ENCODE assay signal across 20 cellular contexts in genomic region chr14:62662811-62663477, GRCh38.
DNase-seq lines count a peak whose midpoint lies in the region; ATAC-seq and TF ChIP-seq lines count a peak whose summit lies in the region.
"Had no signal": no experiment of that assay in that cellular context is flagged by ENCODE, and none has a peak within 500 bp of the region (broad histone marks: within the 10 kb centered on the region; RNA-seq: fewer than 3 reads in every experiment).

No MANE protein-coding gene starts in this region.

- DNase-seq in cardiac muscle cell (ENCODE audit: low read depth in 1 of 2, low spot score in 1 of 2): peak; percentile 32 to 50
- DNase-seq in Right ventricle myocardium superior: no peak
- DNase-seq in adipocyte (ENCODE audit: low read depth): peak; percentile 15
- DNase-seq in islet precursor cell: peak; percentile 65
- DNase-seq in T-helper 1 cell: no peak
- DNase-seq in T-helper 2 cell: no peak
- DNase-seq in breast epithelium (ENCODE audit: low spot score in 2 of 2): no peak
- DNase-seq: activated CD4-positive, alpha-beta T cell treated with anti-CD3 and anti-CD28 coated beads for 48 hours; activated naive CD8-positive, alpha-beta T cell treated with anti-CD3 and anti-CD28 coated beads, Interleukin-2, amount 50 U/mL, for 24 hours; central memory CD4-positive, alpha-beta T cell; naive B cell; NCI-H1930; NCI-H526 treated with DMSO at 0.1 percent for 48 hours; PC-3; stimulated activated CD4-positive, alpha-beta T cell treated with anti-CD3 and anti-CD28 coated beads, Interleukin-4, amount 100 ng/mL, for 24 hours; substantia nigra had no signal

- H3K27me3 ChIP-seq in cardiac muscle cell (no peaks in the 10 kb centered on the region), adipocyte (replicated peaks; ENCODE audit: control insufficient read depth, insufficient read depth, low read length) (no peaks in the 10 kb centered on the region), breast epithelium (no peaks in the 10 kb centered on the region)
- H3K27me3 ChIP-seq: BLaER1 treated with 17β-estradiol and CSF1 and Interleukin-3, amounts not matched to agents 10 nM and 100 nM had no signal

- H3K4me3 ChIP-seq in cardiac muscle cell (no peak overlapping the region), adipocyte (ENCODE audit: low read length) (no peak overlapping the region), breast epithelium (no peak overlapping the region)
- H3K4me3 ChIP-seq: BLaER1 treated with 17β-estradiol and CSF1 and Interleukin-3, amounts not matched to agents 10 nM and 100 nM; lung had no signal

- H3K36me3 ChIP-seq in cardiac muscle cell (no peaks in the 10 kb centered on the region), adipocyte (ENCODE audit: control insufficient read depth, insufficient read depth, low read length, severe bottlenecking) (no peaks in the 10 kb centered on the region), breast epithelium (no peaks in the 10 kb centered on the region)
- H3K36me3 ChIP-seq: BLaER1 treated with 17β-estradiol and CSF1 and Interleukin-3, amounts not matched to agents 10 nM and 100 nM had no signal

- H3K9me3 ChIP-seq in cardiac muscle cell (ENCODE audit: low read depth) (no peaks in the 10 kb centered on the region), adipocyte (ENCODE audit: control insufficient read depth, low read length) (peaks cover 3% of the 10 kb centered on the region), breast epithelium (no peaks in the 10 kb centered on the region)

- no peak overlapping the region for H3K9ac ChIP-seq in adipocyte (ENCODE audit: low read length)
- H3K9ac ChIP-seq: BLaER1 treated with 17β-estradiol and CSF1 and Interleukin-3, amounts not matched to agents 10 nM and 100 nM; parathyroid adenoma had no signal

- intact Hi-C loops in Right ventricle myocardium superior (cut with DNase I): no loop called here
- intact Hi-C loops in breast epithelium (cut with DNase I; ENCODE audit: low total_unique reads): no loop called here

- H3K27ac ChIP-seq in cardiac muscle cell (peak overlapping the region; percentile 63), breast epithelium (no peak overlapping the region)
- H3K27ac ChIP-seq: BLaER1 treated with 17β-estradiol and CSF1 and Interleukin-3, amounts not matched to agents 10 nM and 100 nM; parathyroid adenoma had no signal

- H3K4me1 ChIP-seq in cardiac muscle cell (ENCODE audit: low read depth) (peaks cover 27% of the 10 kb centered on the region), adipocyte (ENCODE audit: control insufficient read depth, insufficient read depth, low read length) (no peaks in the 10 kb centered on the region), breast epithelium (no peaks in the 10 kb centered on the region)
- H3K4me1 ChIP-seq: parathyroid adenoma had no signal

- TF ChIP-seq CTCF in cardiac muscle cell (IDR thresholded peaks at IDR 0.05; ENCODE audit: low read depth, low read length) (no peak), breast epithelium (IDR thresholded peaks at IDR 0.05) (no peak)

- no peak for TF ChIP-seq POLR2A in breast epithelium (IDR thresholded peaks at IDR 0.05)

- ATAC-seq in Right ventricle myocardium superior (ENCODE audit: poor library complexity) (no peak), HG02870 (IDR thresholded peaks at IDR 0.05; ENCODE audit: unreplicated experiment) (no peak)
- ATAC-seq: activated naive CD8-positive, alpha-beta T cell treated with anti-CD3 and anti-CD28 coated beads, Interleukin-2, amount 50 U/mL, for 24 hours; PC-3 had no signal

Comparison
In these comparisons a context has a peak if more than half of its experiments do, and no peak if none do; other contexts are left out.
1. DNase-seq: peak in cardiac muscle cell (2 of 2), adipocyte (single experiment) and islet precursor cell (single experiment); none in Right ventricle myocardium superior (single experiment), T-helper 1 cell (0 of 5), T-helper 2 cell (0 of 5) and breast epithelium (0 of 2).